Comparison of ENCODE assay signal across 1 cellular context in genomic region chr17:1515640-1516402, GRCh38.
TF ChIP-seq lines count a peak whose summit lies in the region.

No MANE protein-coding gene starts in this region.

TF ChIP-seq in HEK293, 187 proteins besides CTCF, POLR2A, EP300 and RAD21 (continued from another document and continues in another):
- no peak for TF ChIP-seq ZFP37 (tag by site-specific recombination; IDR thresholded peaks at IDR 0.05)
- no peak for TF ChIP-seq ZNF169 (tag by site-specific recombination; IDR thresholded peaks at IDR 0.05)
- no peak for TF ChIP-seq ZNF155 (tag by site-specific recombination; IDR thresholded peaks at IDR 0.05)
- TF ChIP-seq ZNF530 (tag by site-specific recombination; IDR thresholded peaks at IDR 0.05; ENCODE audit: low read depth) = no peak
- TF ChIP-seq SP7 (tag by site-specific recombination; IDR thresholded peaks at IDR 0.05) = no peak
- TF ChIP-seq ZBTB48 (tag by site-specific recombination; IDR thresholded peaks at IDR 0.05) = no peak
- TF ChIP-seq ZNF501 (tag by site-specific recombination; IDR thresholded peaks at IDR 0.05) = no peak
- no peak for TF ChIP-seq SP3 (tag by site-specific recombination; IDR thresholded peaks at IDR 0.05)
- no peak for TF ChIP-seq MYNN (tag by site-specific recombination; IDR thresholded peaks at IDR 0.05; ENCODE audit: borderline replicate concordance)
- no peak for TF ChIP-seq ZNF19 (tag by site-specific recombination; IDR thresholded peaks at IDR 0.05; ENCODE audit: low read depth)
- peak; percentile 59 for TF ChIP-seq PRDM1 (tag by site-specific recombination; IDR thresholded peaks at IDR 0.05)
- TF ChIP-seq ZNF701 (tag by site-specific recombination; IDR thresholded peaks at IDR 0.05) = no peak
- no peak for TF ChIP-seq ZNF324 (tag by site-specific recombination; IDR thresholded peaks at IDR 0.05)
- TF ChIP-seq ZNF404 (tag by site-specific recombination; IDR thresholded peaks at IDR 0.05) = no peak
- TF ChIP-seq ZBTB44 (tag by site-specific recombination; IDR thresholded peaks at IDR 0.05) = no peak
- TF ChIP-seq MEIS1 (CRISPR knock-in tag; IDR thresholded peaks at IDR 0.05; ENCODE audit: borderline replicate concordance) = no peak
- 0 out of 2 replicates have a peak, but pooled peaks have one; percentile 19 for TF ChIP-seq ZNF223 (tag by site-specific recombination; IDR thresholded peaks at IDR 0.05)
- TF ChIP-seq ZNF266 (tag by site-specific recombination; IDR thresholded peaks at IDR 0.05; ENCODE audit: low read depth) = no peak
- TF ChIP-seq ZNF274 (IDR thresholded peaks at IDR 0.05; ENCODE audit: low read length) = no peak
- no peak for TF ChIP-seq ZNF274 (tag by site-specific recombination; IDR thresholded peaks at IDR 0.05; ENCODE audit: borderline replicate concordance)
- no peak for TF ChIP-seq ZNF580 (tag by site-specific recombination; IDR thresholded peaks at IDR 0.05)
- no peak for TF ChIP-seq ZBTB49 (tag by site-specific recombination; IDR thresholded peaks at IDR 0.05; ENCODE audit: low read depth)
- no peak for TF ChIP-seq BCL6B (tag by site-specific recombination; IDR thresholded peaks at IDR 0.05)
- no peak for TF ChIP-seq ZSCAN16 (tag by site-specific recombination; IDR thresholded peaks at IDR 0.05)
- no peak for TF ChIP-seq OSR2 (tag by site-specific recombination; IDR thresholded peaks at IDR 0.05)
- TF ChIP-seq ZNF311 (tag by site-specific recombination; IDR thresholded peaks at IDR 0.05; ENCODE audit: borderline replicate concordance) = no peak
- TF ChIP-seq ZNF707 (tag by site-specific recombination; IDR thresholded peaks at IDR 0.05) = no peak
- no peak for TF ChIP-seq ZNF473 (tag by site-specific recombination; IDR thresholded peaks at IDR 0.05)
- TF ChIP-seq HOXD13 (CRISPR knock-in tag; IDR thresholded peaks at IDR 0.05; ENCODE audit: borderline replicate concordance) = no peak
- TF ChIP-seq ZIC2 (tag by site-specific recombination; IDR thresholded peaks at IDR 0.05) = peak; percentile 67
- TF ChIP-seq GLI4 (tag by site-specific recombination; IDR thresholded peaks at IDR 0.05) = no peak
- TF ChIP-seq ZNF133 (tag by site-specific recombination; IDR thresholded peaks at IDR 0.05) = no peak
- no peak for TF ChIP-seq ZNF692 (tag by site-specific recombination; IDR thresholded peaks at IDR 0.05)
- TF ChIP-seq SCRT2 (tag by site-specific recombination; IDR thresholded peaks at IDR 0.05) = peak; percentile 88
- no peak for TF ChIP-seq RBAK (tag by site-specific recombination; IDR thresholded peaks at IDR 0.05)
- no peak for TF ChIP-seq ZNF184 (tag by site-specific recombination; IDR thresholded peaks at IDR 0.05)
- no peak for TF ChIP-seq ZNF23 (tag by site-specific recombination; IDR thresholded peaks at IDR 0.05; ENCODE audit: borderline replicate concordance)
- no peak for TF ChIP-seq ZNF548 (tag by site-specific recombination; IDR thresholded peaks at IDR 0.05)
- no peak for TF ChIP-seq ZBTB26 (tag by site-specific recombination; optimal IDR thresholded peaks at IDR 0.05)
- no peak for TF ChIP-seq ZNF621 (tag by site-specific recombination; IDR thresholded peaks at IDR 0.05)
- peak; percentile 51 for TF ChIP-seq KLF1 (tag by site-specific recombination; IDR thresholded peaks at IDR 0.05)
- no peak for TF ChIP-seq MZF1 (tag by site-specific recombination; IDR thresholded peaks at IDR 0.05; ENCODE audit: borderline replicate concordance)
- TF ChIP-seq ZNF280C (tag by site-specific recombination; IDR thresholded peaks at IDR 0.05) = no peak
- TF ChIP-seq ZNF624 (tag by site-specific recombination; IDR thresholded peaks at IDR 0.05) = no peak
- no peak for TF ChIP-seq ZBTB6 (tag by site-specific recombination; IDR thresholded peaks at IDR 0.05)
- no peak for TF ChIP-seq ZBTB1 (tag by site-specific recombination; IDR thresholded peaks at IDR 0.05)
- TF ChIP-seq ZNF366 (tag by site-specific recombination; conservative IDR thresholded peaks at IDR 0.05) = 0 out of 2 replicates have a peak, but pooled peaks have one; percentile 12
- no peak for TF ChIP-seq ZNF670 (tag by site-specific recombination; IDR thresholded peaks at IDR 0.05; ENCODE audit: low read depth)
- no peak for TF ChIP-seq ZNF341 (tag by site-specific recombination; IDR thresholded peaks at IDR 0.05; ENCODE audit: low read depth)
- no peak for TF ChIP-seq ZNF626 (tag by site-specific recombination; IDR thresholded peaks at IDR 0.05)
- TF ChIP-seq WT1 (tag by site-specific recombination; IDR thresholded peaks at IDR 0.05) = no peak
- no peak for TF ChIP-seq ZNF350 (tag by site-specific recombination; IDR thresholded peaks at IDR 0.05)
- no peak for TF ChIP-seq ZNF585B (tag by site-specific recombination; IDR thresholded peaks at IDR 0.05)
- 0 out of 2 replicates have a peak, but pooled peaks have one; percentile 7 for TF ChIP-seq REST (tag by site-specific recombination; IDR thresholded peaks at IDR 0.05)
- TF ChIP-seq ZNF37A (tag by site-specific recombination; IDR thresholded peaks at IDR 0.05) = no peak
- TF ChIP-seq ZNF175 (tag by site-specific recombination; IDR thresholded peaks at IDR 0.05) = no peak
- no peak for TF ChIP-seq TCF7L2 (IDR thresholded peaks at IDR 0.05; ENCODE audit: borderline replicate concordance, low read depth, low read length)
- no peak for TF ChIP-seq BCL11A (tag by site-specific recombination; IDR thresholded peaks at IDR 0.05; ENCODE audit: low read depth)
